ENCODE assay signal across 9 cellular contexts in genomic region chr19:18415177-18415867, GRCh38. TPM values are rescaled to one million over a fixed set of nuclear protein-coding genes. Genes with fewer than 3 reads are reported as not detected.
DNase-seq lines count a peak whose midpoint lies in the region; ATAC-seq and TF ChIP-seq lines count a peak whose summit lies in the region.
"Had no signal": no experiment of that assay in that cellular context is flagged by ENCODE, and none has a peak within 500 bp of the region (broad histone marks: within the 10 kb centered on the region; RNA-seq: fewer than 3 reads in every experiment).

No MANE protein-coding gene starts in this region.

- H3K4ac ChIP-seq in H9 (ENCODE audit: low read depth, low read length), result no peak overlapping the region

- H3K36me3 ChIP-seq in gastrocnemius medialis, result no peaks in the 10 kb centered on the region

- in situ Hi-C loops in gastrocnemius medialis (cut with MboI; ENCODE audit: low sequenced_read_pairs in 4 of 4), result loop anchor here in 2 of 4 donors (25.0 kb wide), 1 partner anchor 153 kb away; the partner anchor contains the start of gene IQCN (in 2 of the 2)

- no peak overlapping the region for H3K23ac ChIP-seq in H9 (ENCODE audit: insufficient read length, low read depth, low read length)

- no peak overlapping the region for H3K9ac ChIP-seq in H9 (ENCODE audit: extremely low read depth, insufficient read length, low read length)

- no peak overlapping the region for H2AK5ac ChIP-seq in H9 (ENCODE audit: insufficient read length, low read length)

- H3K27me3 ChIP-seq in H9 (ENCODE audit: insufficient read depth, low read length) (no peaks in the 10 kb centered on the region; the same call in 1 of the 2 replicates), gastrocnemius medialis (peaks cover 20 to 26% (median 21%) of the 10 kb centered on the region in 3 donors)

- H3T11ph ChIP-seq in H9 (ENCODE audit: low read length), result no peak overlapping the region

- no peaks in the 10 kb centered on the region for H3K79me1 ChIP-seq in H9 (ENCODE audit: insufficient read depth, low read depth, low read length, poor library complexity, severe bottlenecking)

- no peak overlapping the region for H2AFZ ChIP-seq in H9 (ENCODE audit: low read length)

- POLR2A ChIA-PET in activated CD4-positive, alpha-beta memory T cell treated with anti-CD3 and anti-CD28 coated beads, Interleukin-2, amount 10 ng/mL, durations not matched to agents 7 days and 5 days (lab: Charles Lee), result interaction anchor here (0.5 to 9.6 kb wide), 8 partner anchors 8 to 417 kb away, joined by 3 to 115 read pairs (median 6); partner anchors contain the start of genes JUND, LSM4 and UPF1

- H3K4me3 ChIP-seq in gastrocnemius medialis, result peak overlapping the region; percentile 24 to 35 (median 29)

- H3K9me3 ChIP-seq in H9 (ENCODE audit: control insufficient read depth, low read depth, low read length), result no peaks in the 10 kb centered on the region
- H3K9me3 ChIP-seq in gastrocnemius medialis, result no peaks in the 10 kb centered on the region

- H3K18ac ChIP-seq in H9 (ENCODE audit: insufficient read length, low read depth, low read length), result peak overlapping the region; percentile 15

- no peak overlapping the region for H3K4me2 ChIP-seq in H9 (ENCODE audit: insufficient read depth, insufficient read length, low read length)

- H3K14ac ChIP-seq in H9 (ENCODE audit: insufficient read depth, low read length), result no peak overlapping the region

- WGBS in H9 (ENCODE audit: extremely low coverage, insufficient read length, low lambda C conversion rate), result no CpG with 5 or more reads among the region's 25 CpGs

- DNase-seq in A172 (ENCODE audit: low spot score), result peak; percentile 93
- peak; percentile 28 for DNase-seq in H9
- DNase-seq in activated CD4-positive, alpha-beta memory T cell treated with anti-CD3 and anti-CD28 coated beads, Interleukin-2, amount 10 ng/mL, durations not matched to agents 7 days and 5 days, result no peak
- DNase-seq in cardiac septum (ENCODE audit: low spot score), result peak; percentile 92
- peak in 1 of 2 donors; percentile 56 for DNase-seq in gastrocnemius medialis
- DNase-seq in NCI-H2196 treated with DMSO at 0.1 percent for 48 hours (lab: John Stamatoyannopoulos, UW; ENCODE audit: unreplicated experiment), result no peak
- no peak for DNase-seq in GM19238 (ENCODE audit: insufficient read length, low spot score)

- no peak overlapping the region for H4K8ac ChIP-seq in H9 (replicated peaks; ENCODE audit: insufficient read length, low read depth, low read length)

- H2BK120ac ChIP-seq in H9 (ENCODE audit: low read depth, low read length, poor library complexity, severe bottlenecking), result no peak overlapping the region

- no peak overlapping the region for H2BK5ac ChIP-seq in H9 (ENCODE audit: insufficient read length, low read length)

- H2BK20ac ChIP-seq in H9 (ENCODE audit: low read depth, low read length, poor library complexity, severe bottlenecking), result no peak overlapping the region

- CTCF ChIA-PET in activated CD4-positive, alpha-beta memory T cell treated with anti-CD3 and anti-CD28 coated beads, Interleukin-2, amount 10 ng/mL, durations not matched to agents 7 days and 5 days (lab: Charles Lee), result interaction anchor here (0.7 to 6.5 kb wide), 5 partner anchors 28 to 432 kb away, joined by 3 to 58 read pairs (median 16); partner anchors contain the start of genes GDF15 and JUND

- no peak overlapping the region for H3K27ac ChIP-seq in H9 (ENCODE audit: insufficient read length, low read depth, low read length)
- H3K27ac ChIP-seq in gastrocnemius medialis, result peak overlapping the region; percentile 83 to 92 (median 84)

- TF ChIP-seq POLR2A in gastrocnemius medialis (IDR thresholded peaks at IDR 0.05), result no peak

- H3K36me3 Mint-ChIP-seq in H9 (ENCODE audit: insufficient read depth in 1 of 3, low read depth in 3 of 3), result no peaks in the 10 kb centered on the region; a peak in 1 of 7 replicates
- peaks cover 3% of the 10 kb centered on the region for H3K36me3 Mint-ChIP-seq in activated CD4-positive, alpha-beta memory T cell treated with anti-CD3 and anti-CD28 coated beads, Interleukin-2, amount 10 ng/mL, durations not matched to agents 7 days and 5 days (ENCODE audit: low read depth)

- H3K9me3 Mint-ChIP-seq in H9, result no peaks in the 10 kb centered on the region; a peak in 2 of 5 replicates
- H3K9me3 Mint-ChIP-seq in activated CD4-positive, alpha-beta memory T cell treated with anti-CD3 and anti-CD28 coated beads, Interleukin-2, amount 10 ng/mL, durations not matched to agents 7 days and 5 days, result no peaks in the 10 kb centered on the region

- H2BK15ac ChIP-seq in H9 (ENCODE audit: low read depth, low read length), result no peak overlapping the region

- TF ChIP-seq CTCF in H9 (conservative IDR thresholded peaks at IDR 0.05) (no peak), gastrocnemius medialis (IDR thresholded peaks at IDR 0.05 in 4 of 5, conservative IDR thresholded peaks at IDR 0.05 in 1 of 5) (no peak)

- peaks cover 60% of the 10 kb centered on the region for H3K27me3 Mint-ChIP-seq in H9 (ENCODE audit: low read depth)
- peaks cover 23% of the 10 kb centered on the region for H3K27me3 Mint-ChIP-seq in activated CD4-positive, alpha-beta memory T cell treated with anti-CD3 and anti-CD28 coated beads, Interleukin-2, amount 10 ng/mL, durations not matched to agents 7 days and 5 days

- no peak overlapping the region for H2BK12ac ChIP-seq in H9 (ENCODE audit: insufficient read length, low read depth, low read length)

- H3K56ac ChIP-seq in H9 (ENCODE audit: insufficient read length, low read depth, low read length), result no peak overlapping the region

- no peak overlapping the region for H3K27ac Mint-ChIP-seq in H9
- peak overlapping the region; percentile 78 for H3K27ac Mint-ChIP-seq in activated CD4-positive, alpha-beta memory T cell treated with anti-CD3 and anti-CD28 coated beads, Interleukin-2, amount 10 ng/mL, durations not matched to agents 7 days and 5 days

- ATAC-seq in gastrocnemius medialis, result peak; percentile 4 to 17
- no peak for ATAC-seq in HG02623 (IDR thresholded peaks at IDR 0.05; ENCODE audit: unreplicated experiment)

- no peak overlapping the region for H4K91ac ChIP-seq in H9 (ENCODE audit: insufficient read length, low read depth, low read length)

- H3K79me2 ChIP-seq in H9 (ENCODE audit: insufficient read depth, low read length), result no peaks in the 10 kb centered on the region

- peak overlapping the region in 1 of 2 experiments; percentile 84; a peak in 1 of 5 replicates for H3K4me3 Mint-ChIP-seq in H9
- H3K4me3 Mint-ChIP-seq in activated CD4-positive, alpha-beta memory T cell treated with anti-CD3 and anti-CD28 coated beads, Interleukin-2, amount 10 ng/mL, durations not matched to agents 7 days and 5 days, result peak overlapping the region; percentile 53

- H3K4me1 ChIP-seq in H9 (ENCODE audit: insufficient read depth, low read length), result peaks cover 4% of the 10 kb centered on the region; the same call in 1 of the 2 replicates
- H3K4me1 ChIP-seq in gastrocnemius medialis, result peaks cover 18 to 38% of the 10 kb centered on the region in 2 donors

- peaks cover 14% of the 10 kb centered on the region for H3K23me2 ChIP-seq in H9 (ENCODE audit: insufficient read length, low read depth, low read length, poor library complexity, severe bottlenecking)

- H4K20me1 ChIP-seq in H9 (ENCODE audit: control insufficient read depth, insufficient read depth, insufficient read length), result no peaks in the 10 kb centered on the region

- no peak overlapping the region for H4K5ac ChIP-seq in H9 (ENCODE audit: insufficient read length, low read depth, low read length)

- H3K4me1 Mint-ChIP-seq in H9, result peaks cover 21 to 38% of the 10 kb centered on the region in 2 experiments
- H3K4me1 Mint-ChIP-seq in activated CD4-positive, alpha-beta memory T cell treated with anti-CD3 and anti-CD28 coated beads, Interleukin-2, amount 10 ng/mL, durations not matched to agents 7 days and 5 days, result peaks cover 58% of the 10 kb centered on the region

- intact Hi-C loops in cardiac septum (cut with DNase I), result loop anchor here (5.0 to 10.0 kb wide), 3 partner anchors 38 to 211 kb away; partner anchors contain the start of gene RAB3A
- intact Hi-C loops in gastrocnemius medialis (cut with DNase I; ENCODE audit: low total_unique reads), result loop anchor here (10.0 kb wide), 1 partner anchor 211 kb away; the partner anchor contains the start of gene RAB3A

RNA-seq across cellular contexts. Expression of gene SSBP4, which starts 3.9 kb away (rescaled TPM):
- total RNA-seq in A172 (2014; rRNA removed; shearing (Covaris generic)), result 88.7 and 127 TPM in 2 replicates
- total RNA-seq in H9 (2021) (46.1 and 50.0 TPM in 2 replicates), cardiac septum (47.4 TPM), gastrocnemius medialis (10 to 100 TPM; 24.7 to 65.2 (median 44.1) TPM)
- 100 to 1,000 TPM; 140 to 153 TPM for total RNA-seq in activated CD4-positive, alpha-beta memory T cell treated with anti-CD3 and anti-CD28 coated beads, Interleukin-2, amount 10 ng/mL, durations not matched to agents 7 days and 5 days

RNA-seq across cellular contexts. Expression of gene LRRC25, which starts 17.9 kb away (rescaled TPM):
- total RNA-seq in A172 (2014; rRNA removed; shearing (Covaris generic)), result 0.07 TPM in 1 of 2 replicates, not detected in the other
- 0.18 TPM in 1 of 2 replicates, not detected in the other for total RNA-seq in H9 (2021)
- not detected for total RNA-seq in activated CD4-positive, alpha-beta memory T cell treated with anti-CD3 and anti-CD28 coated beads, Interleukin-2, amount 10 ng/mL, durations not matched to agents 7 days and 5 days
- 2.5 TPM for total RNA-seq in cardiac septum
- 1 to 10 TPM in 3 of 4 donors, under 1 TPM in 1; 0.34 to 4.2 (median 2.3) TPM for total RNA-seq in gastrocnemius medialis
- total RNA-seq: dermis microvascular lymphatic vessel endothelial cell had no signal

RNA-seq across cellular contexts. Expression of gene ISYNA1, which starts 22.6 kb away (rescaled TPM):
- 0.72 and 0.98 TPM in 2 replicates for total RNA-seq in A172 (2014; rRNA removed; shearing (Covaris generic))
- total RNA-seq in H9 (2021) (241 and 255 TPM in 2 replicates), cardiac septum (32.9 TPM), gastrocnemius medialis (10 to 100 TPM in 1 of 4 donors, 1 to 10 TPM in 3; 5.1 to 29.1 (median 7.8) TPM)
- 10 to 100 TPM; 16.7 to 18.0 TPM for total RNA-seq in activated CD4-positive, alpha-beta memory T cell treated with anti-CD3 and anti-CD28 coated beads, Interleukin-2, amount 10 ng/mL, durations not matched to agents 7 days and 5 days

RNA-seq across cellular contexts. Expression of gene GDF15, which starts 29.4 kb away (rescaled TPM):
- total RNA-seq in A172 (2014; rRNA removed; shearing (Covaris generic)), result 89.8 and 93.9 TPM in 2 replicates
- total RNA-seq in H9 (2021) (5.7 and 7.0 TPM in 2 replicates), cardiac septum (4.3 TPM), gastrocnemius medialis (1 to 10 TPM in 2 of 4 donors, not detected in 2; 1.4 to 2.7 TPM)
- not detected for total RNA-seq in activated CD4-positive, alpha-beta memory T cell treated with anti-CD3 and anti-CD28 coated beads, Interleukin-2, amount 10 ng/mL, durations not matched to agents 7 days and 5 days

Comparison
In these comparisons a context has a peak if more than half of its experiments do, and no peak if none do; other contexts are left out.
1. DNase-seq: peak in A172 (single experiment), H9 (single experiment) and cardiac septum (single experiment); none in activated CD4-positive, alpha-beta memory T cell treated with anti-CD3 and anti-CD28 coated beads, Interleukin-2, amount 10 ng/mL, durations not matched to agents 7 days and 5 days (single experiment), NCI-H2196 treated with DMSO at 0.1 percent for 48 hours (single experiment) and GM19238 (single experiment).